In genomic region chr5:7015586-7016256, GRCh38 we compare ENCODE assay signal across 16 cellular contexts.
DNase-seq lines count a peak whose midpoint lies in the region; ATAC-seq and TF ChIP-seq lines count a peak whose summit lies in the region.
"Had no signal": no experiment of that assay in that cellular context is flagged by ENCODE, and none has a peak within 500 bp of the region (broad histone marks: within the 10 kb centered on the region; RNA-seq: fewer than 3 reads in every experiment).

No MANE protein-coding gene starts in this region.

- peaks cover 4% of the 10 kb centered on the region; the same call in 1 of the 3 replicates for H3K36me3 Mint-ChIP-seq in GM23338 (ENCODE audit: low read depth)
- no peaks in the 10 kb centered on the region for H3K36me3 Mint-ChIP-seq in chondrocyte (ENCODE audit: low read depth)
- no peaks in the 10 kb centered on the region for H3K36me3 Mint-ChIP-seq in neural crest cell (ENCODE audit: low read depth)
- H3K36me3 Mint-ChIP-seq in MCF 10A (ENCODE audit: insufficient read depth, unreplicated experiment), result no peaks in the 10 kb centered on the region
- H3K36me3 Mint-ChIP-seq: CD4-positive, alpha-beta memory T cell; IgD-negative memory B cell; memory B cell had no signal

- no peak for TF ChIP-seq POLR2A in NB4 (IDR thresholded peaks at IDR 0.05; ENCODE audit: extremely low read depth, insufficient read length)

- no peak overlapping the region for H3K4me3 ChIP-seq in GM23338
- no peak overlapping the region for H3K4me3 ChIP-seq in NB4 (ENCODE audit: low read depth, low read length)
- H3K4me3 ChIP-seq: dorsolateral prefrontal cortex, thoracic aorta had no signal

- CTCF ChIA-PET in MCF 10A (lab: Yijun Ruan, JAX), result interaction anchor here (0.6 kb wide), 2 partner anchors 190 to 202 kb away, joined by 3 to 4 read pairs; no protein-coding TSS in a partner anchor

- H3K4me1 ChIP-seq in GM23338 (ENCODE audit: insufficient read depth), result no peaks in the 10 kb centered on the region; the same call in 1 of the 2 replicates

- no peaks in the 10 kb centered on the region for H3K79me2 ChIP-seq in GM23338 (replicated peaks; ENCODE audit: insufficient read depth)

- H3K9me2 ChIP-seq in GM23338 (ENCODE audit: insufficient read depth), result no peaks in the 10 kb centered on the region

- H3K4me3 Mint-ChIP-seq in GM23338 (no peak overlapping the region), chondrocyte (ENCODE audit: unreplicated experiment) (no peak overlapping the region), neural crest cell (no peak overlapping the region), MCF 10A (ENCODE audit: unreplicated experiment) (no peak overlapping the region)
- H3K4me3 Mint-ChIP-seq: CD4-positive, alpha-beta memory T cell; memory B cell had no signal

- POLR2A ChIA-PET in MCF 10A (lab: Yijun Ruan, JAX), result no interaction called here

- peak; percentile 87 for ATAC-seq in GM23338
- no peak for ATAC-seq in GM21367 (IDR thresholded peaks at IDR 0.05; ENCODE audit: unreplicated experiment)
- ATAC-seq: right cardiac atrium had no signal

- no peak overlapping the region for H3K4me2 ChIP-seq in GM23338

- no peaks in the 10 kb centered on the region for H3F3A ChIP-seq in GM23338 (replicated peaks; ENCODE audit: low read depth)

- BruUV-seq in MCF 10A (replicated peaks; lab: Mats Ljungman, UMichigan), result no TSS peak

- H4K20me1 ChIP-seq in GM23338 (replicated peaks; ENCODE audit: insufficient read depth), result no peaks in the 10 kb centered on the region

- DNase-seq in GM23338 (ENCODE audit: low spot score) (peak; percentile 81), NB4 (ENCODE audit: low read depth) (peak; percentile 22), chondrocyte (ENCODE audit: low spot score) (no peak), neural crest cell (ENCODE audit: low read depth, low spot score) (no peak), MCF 10A (ENCODE audit: unreplicated experiment) (no peak), NCI-H187 treated with DMSO at 0.1 percent for 48 hours (lab: John Stamatoyannopoulos, UW) (no peak)
- DNase-seq: activated naive CD4-positive, alpha-beta T cell treated with Interleukin-2 at 50 U/mL for 16 hours; CD4-positive, alpha-beta memory T cell; dorsolateral prefrontal cortex; right cardiac atrium; stimulated activated CD4-positive, alpha-beta T cell treated with anti-CD3 and anti-CD28 coated beads, Interleukin-2, amount 100 ng/mL, for 24 hours; stimulated activated CD8-positive, alpha-beta memory T cell treated with anti-CD3 and anti-CD28 coated beads, Interleukin-4, amount 100 ng/mL, for 48 hours had no signal

- TF ChIP-seq CTCF in GM23338 (conservative IDR thresholded peaks at IDR 0.05; ENCODE audit: low read depth in 2 of 2) (peak; percentile 63 to 65), NB4 (IDR thresholded peaks at IDR 0.05; ENCODE audit: low read depth, low read length) (peak; percentile 61), chondrocyte (IDR thresholded peaks at IDR 0.05) (peak; percentile 13), neural crest cell (conservative IDR thresholded peaks at IDR 0.05) (peak; percentile 53), MCF 10A (IDR thresholded peaks at IDR 0.05; ENCODE audit: unreplicated experiment) (no peak)

- H3K27me3 Mint-ChIP-seq in GM23338 (ENCODE audit: insufficient read depth, low read depth, poor library complexity) (no peaks in the 10 kb centered on the region), chondrocyte (ENCODE audit: low read depth) (no peaks in the 10 kb centered on the region), neural crest cell (ENCODE audit: low read depth) (peaks cover 35% of the 10 kb centered on the region), MCF 10A (ENCODE audit: insufficient read depth, unreplicated experiment) (no peaks in the 10 kb centered on the region)
- H3K27me3 Mint-ChIP-seq: IgD-negative memory B cell, memory B cell had no signal

- intact Hi-C loops in MCF 10A (cut with micrococcal nuclease), result no loop called here

- peak overlapping the region; percentile 29; the same call in 1 of the 2 replicates for H2AFZ ChIP-seq in GM23338

- H3K4me1 Mint-ChIP-seq in GM23338 (no peaks in the 10 kb centered on the region), chondrocyte (ENCODE audit: low read depth) (no peaks in the 10 kb centered on the region), neural crest cell (peaks cover 5% of the 10 kb centered on the region), MCF 10A (ENCODE audit: insufficient read depth, unreplicated experiment) (no peaks in the 10 kb centered on the region)
- H3K4me1 Mint-ChIP-seq: CD4-positive, alpha-beta memory T cell; IgD-negative memory B cell; memory B cell had no signal

- no peak overlapping the region for H3K27ac ChIP-seq in GM23338 (ENCODE audit: low read depth)
- H3K27ac ChIP-seq: dorsolateral prefrontal cortex, thoracic aorta had no signal

- H3K36me3 ChIP-seq in GM23338 (ENCODE audit: insufficient read depth), result no peaks in the 10 kb centered on the region
- H3K36me3 ChIP-seq: thoracic aorta had no signal

- H3K9me3 Mint-ChIP-seq in GM23338 (peaks cover 4% of the 10 kb centered on the region; the same call in 2 of the 3 replicates), chondrocyte (ENCODE audit: low read depth) (peaks cover 11% of the 10 kb centered on the region), neural crest cell (peaks cover 3% of the 10 kb centered on the region), MCF 10A (ENCODE audit: unreplicated experiment) (peaks cover 17% of the 10 kb centered on the region)

- no peak overlapping the region for H3K27ac Mint-ChIP-seq in GM23338
- H3K27ac Mint-ChIP-seq in chondrocyte (ENCODE audit: unreplicated experiment), result no peak overlapping the region
- H3K27ac Mint-ChIP-seq in neural crest cell (ENCODE audit: unreplicated experiment), result no peak overlapping the region
- no peak overlapping the region for H3K27ac Mint-ChIP-seq in MCF 10A (ENCODE audit: low read depth, unreplicated experiment)
- H3K27ac Mint-ChIP-seq: CD4-positive, alpha-beta memory T cell; IgD-negative memory B cell; memory B cell had no signal

- H3K27me3 ChIP-seq in GM23338 (ENCODE audit: insufficient read depth), result no peaks in the 10 kb centered on the region

TF ChIP-seq in GM23338, 12 proteins besides CTCF, POLR2A, EP300 and RAD21:
- TF ChIP-seq ZNF114 (CRISPR knock-in tag; IDR thresholded peaks at IDR 0.05) (peak; percentile 65; the same call in 1 of the 2 replicates), ZNF331 (CRISPR knock-in tag; IDR thresholded peaks at IDR 0.05; ENCODE audit: low read depth) (no peak)
TF ChIP-seq in GM23338: peak in this region for 1.

Comparison
In these comparisons a context has a peak if more than half of its experiments do, and no peak if none do; other contexts are left out.
1. DNase-seq: peak in GM23338 (single experiment) and NB4 (single experiment); none in chondrocyte (single experiment), neural crest cell (single experiment), MCF 10A (single experiment) and NCI-H187 treated with DMSO at 0.1 percent for 48 hours (single experiment).